In the genomic region with DNA sequence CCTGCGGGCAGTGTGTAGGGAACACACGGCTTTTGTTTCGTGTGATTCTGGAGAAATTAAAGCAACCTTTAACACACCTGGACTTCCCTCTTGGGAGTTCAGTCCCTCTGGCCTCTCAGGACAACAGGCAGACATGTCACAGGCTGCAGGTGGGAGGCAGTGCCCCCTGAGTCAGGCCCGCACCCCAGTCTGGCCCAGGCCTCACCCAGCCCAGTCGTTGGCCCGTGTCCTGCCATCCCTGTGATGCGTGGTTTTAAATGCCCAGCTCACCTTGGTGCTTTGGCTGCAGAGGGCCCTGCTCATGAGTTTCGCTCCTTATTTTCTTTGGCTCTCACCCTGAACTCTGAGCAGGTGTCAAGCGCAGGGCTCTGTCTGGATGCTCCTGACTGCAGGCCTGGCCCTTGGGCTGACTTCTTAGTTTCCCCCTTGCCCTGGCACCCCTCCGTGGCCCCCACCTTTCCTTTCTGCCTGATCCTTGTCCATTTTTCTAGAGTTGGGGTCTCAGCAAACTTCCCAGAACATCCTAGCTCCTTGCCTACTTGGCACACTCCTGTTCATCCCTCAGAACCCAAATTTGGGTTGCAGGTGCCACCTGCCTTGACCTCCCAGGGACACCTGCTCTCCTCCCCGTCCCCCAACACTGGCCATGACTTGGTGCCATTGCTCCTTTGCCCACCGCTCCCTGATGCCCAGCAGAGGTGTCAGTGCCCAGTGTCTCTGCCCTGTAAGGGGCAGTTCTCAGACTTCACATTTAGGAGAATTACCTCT, we compare ENCODE assay signal across 17 cellular contexts. TPM values are rescaled to one million over a fixed set of nuclear protein-coding genes. Genes with fewer than 3 reads are reported as not detected.
DNase-seq lines count a peak whose midpoint lies in the region; ATAC-seq and TF ChIP-seq lines count a peak whose summit lies in the region.
"Had no signal": no experiment of that assay in that cellular context is flagged by ENCODE, and none has a peak within 500 bp of the region (broad histone marks: within the 10 kb centered on the region; RNA-seq: fewer than 3 reads in every experiment).

No MANE protein-coding gene starts in this region.

- H3K27ac Mint-ChIP-seq in activated CD8-positive, alpha-beta memory T cell treated with anti-CD3 and anti-CD28 coated beads, Interleukin-2, amount 10 ng/mL, durations not matched to agents 7 days and 5 days, result peak overlapping the region; percentile 52
- H3K27ac Mint-ChIP-seq in activated CD4-positive, alpha-beta memory T cell treated with anti-CD3 and anti-CD28 coated beads for 36 hours, result no peak overlapping the region
- H3K27ac Mint-ChIP-seq: activated naive CD8-positive, alpha-beta T cell; stimulated activated naive B cell treated with anti-CD40 and anti-IgM and Interleukin-4, amounts not matched to agents 10 μg/mL and 1 μg/mL and 100 μg/mL, for 72 hours had no signal

- no peaks in the 10 kb centered on the region for H3K9me3 Mint-ChIP-seq in activated CD8-positive, alpha-beta memory T cell treated with anti-CD3 and anti-CD28 coated beads, Interleukin-2, amount 10 ng/mL, durations not matched to agents 7 days and 5 days (ENCODE audit: low read depth)
- H3K9me3 Mint-ChIP-seq in activated CD4-positive, alpha-beta memory T cell treated with anti-CD3 and anti-CD28 coated beads for 36 hours, result no peaks in the 10 kb centered on the region
- H3K9me3 Mint-ChIP-seq: stimulated activated naive B cell treated with anti-CD40 and anti-IgM and Interleukin-4, amounts not matched to agents 10 μg/mL and 1 μg/mL and 100 μg/mL, for 72 hours had no signal

- no peak for TF ChIP-seq POLR2A in thyroid gland (IDR thresholded peaks at IDR 0.05)

- H3K27me3 Mint-ChIP-seq in activated CD8-positive, alpha-beta memory T cell treated with anti-CD3 and anti-CD28 coated beads, Interleukin-2, amount 10 ng/mL, durations not matched to agents 7 days and 5 days, result peaks cover 4% of the 10 kb centered on the region
- H3K27me3 Mint-ChIP-seq in activated CD4-positive, alpha-beta memory T cell treated with anti-CD3 and anti-CD28 coated beads for 36 hours, result no peaks in the 10 kb centered on the region
- H3K27me3 Mint-ChIP-seq: activated naive CD8-positive, alpha-beta T cell had no signal

- H3K27me3 ChIP-seq in hepatocyte, result no peaks in the 10 kb centered on the region
- no peaks in the 10 kb centered on the region for H3K27me3 ChIP-seq in thyroid gland

- H3K9me2 ChIP-seq in OCI-LY7 (ENCODE audit: insufficient read depth, low read length) (no peaks in the 10 kb centered on the region), hepatocyte (replicated peaks; ENCODE audit: insufficient read depth) (no peaks in the 10 kb centered on the region)

- H3K36me3 ChIP-seq in OCI-LY7 (ENCODE audit: insufficient read depth, low read length), result no peaks in the 10 kb centered on the region
- H3K36me3 ChIP-seq in hepatocyte (replicated peaks; ENCODE audit: insufficient read depth, low read depth), result no peaks in the 10 kb centered on the region
- H3K36me3 ChIP-seq in thyroid gland, result no peaks in the 10 kb centered on the region
- H3K36me3 ChIP-seq: left ventricle myocardium inferior had no signal

- no peak for ATAC-seq in activated CD8-positive, alpha-beta memory T cell treated with anti-CD3 and anti-CD28 coated beads, Interleukin-2, amount 10 ng/mL, durations not matched to agents 7 days and 5 days
- ATAC-seq in HG02981 (IDR thresholded peaks at IDR 0.05; ENCODE audit: unreplicated experiment), result no peak

- H3K79me2 ChIP-seq in OCI-LY7 (ENCODE audit: insufficient read depth, low read depth, low read length) (peaks cover 7% of the 10 kb centered on the region; the same call in 1 of the 2 replicates), hepatocyte (peaks cover 24% of the 10 kb centered on the region)

- WGBS in hepatocyte (ENCODE audit: low lambda C conversion rate, missing lambda C conversion rate), result 92% methylated on average over 12 of the region's 12 CpGs
- WGBS in thyroid gland, 2 donors, result 70 to 78% methylated on average over 10 to 12 of the region's 12 CpGs

- CTCF ChIA-PET in activated CD8-positive, alpha-beta memory T cell treated with anti-CD3 and anti-CD28 coated beads, Interleukin-2, amount 10 ng/mL, durations not matched to agents 7 days and 5 days (lab: Charles Lee), result interaction anchor here (0.9 to 2.7 kb wide), 16 partner anchors 9 to 399 kb away, joined by 3 to 24 read pairs (median 4); a partner anchor contains a TSS
- CTCF ChIA-PET in OCI-LY7 (lab: Charles Lee; ENCODE audit: unreplicated experiment), result no interaction called here
- CTCF ChIA-PET in activated CD4-positive, alpha-beta memory T cell treated with anti-CD3 and anti-CD28 coated beads for 36 hours (lab: Charles Lee), result interaction anchor here (0.7 to 1.8 kb wide), 9 partner anchors 9 to 446 kb away, joined by 3 to 8 read pairs (median 3); no protein-coding TSS in a partner anchor

- H3K4me2 ChIP-seq in OCI-LY7 (ENCODE audit: low read length) (peak overlapping the region; percentile 53), hepatocyte (no peak overlapping the region)

- H2AFZ ChIP-seq in OCI-LY7 (ENCODE audit: low read length), result no peak overlapping the region
- no peak overlapping the region for H2AFZ ChIP-seq in hepatocyte

- H3K4me3 Mint-ChIP-seq in activated CD8-positive, alpha-beta memory T cell treated with anti-CD3 and anti-CD28 coated beads, Interleukin-2, amount 10 ng/mL, durations not matched to agents 7 days and 5 days, result no peak overlapping the region
- no peak overlapping the region for H3K4me3 Mint-ChIP-seq in activated CD4-positive, alpha-beta memory T cell treated with anti-CD3 and anti-CD28 coated beads for 36 hours
- H3K4me3 Mint-ChIP-seq: activated naive CD8-positive, alpha-beta T cell had no signal

- H3K4me1 Mint-ChIP-seq in activated CD8-positive, alpha-beta memory T cell treated with anti-CD3 and anti-CD28 coated beads, Interleukin-2, amount 10 ng/mL, durations not matched to agents 7 days and 5 days, result peaks cover 24% of the 10 kb centered on the region
- peaks cover 23% of the 10 kb centered on the region for H3K4me1 Mint-ChIP-seq in activated CD4-positive, alpha-beta memory T cell treated with anti-CD3 and anti-CD28 coated beads for 36 hours (ENCODE audit: low read depth)

- H3K36me3 Mint-ChIP-seq in activated CD8-positive, alpha-beta memory T cell treated with anti-CD3 and anti-CD28 coated beads, Interleukin-2, amount 10 ng/mL, durations not matched to agents 7 days and 5 days, result no peaks in the 10 kb centered on the region
- H3K36me3 Mint-ChIP-seq in activated CD4-positive, alpha-beta memory T cell treated with anti-CD3 and anti-CD28 coated beads for 36 hours, result no peaks in the 10 kb centered on the region
- H3K36me3 Mint-ChIP-seq: activated naive CD8-positive, alpha-beta T cell; stimulated activated naive B cell treated with anti-CD40 and anti-IgM and Interleukin-4, amounts not matched to agents 10 μg/mL and 1 μg/mL and 100 μg/mL, for 72 hours had no signal

- no peak for DNase-seq in activated CD8-positive, alpha-beta memory T cell treated with anti-CD3 and anti-CD28 coated beads, Interleukin-2, amount 10 ng/mL, durations not matched to agents 7 days and 5 days
- DNase-seq in activated CD8-positive, alpha-beta memory T cell treated with anti-CD3 and anti-CD28 coated beads, Interleukin-2, amount 50 U/mL, for 48 hours, result no peak
- DNase-seq in OCI-LY7 (ENCODE audit: low spot score) (no peak), hepatocyte (ENCODE audit: low spot score) (no peak), thyroid gland (no peak)
- no peak for DNase-seq in activated CD4-positive, CD25-positive, alpha-beta regulatory T cell treated with anti-CD3 and anti-CD28 coated beads, Interleukin-2, amount 50 U/mL, for 72 hours
- DNase-seq in activated CD4-positive, alpha-beta memory T cell treated with anti-CD3 and anti-CD28 coated beads for 36 hours, result no peak
- DNase-seq: SIG-M5; stimulated activated CD4-positive, alpha-beta T cell treated with anti-CD3 and anti-CD28 coated beads, Interleukin-12 subunit alpha, Interleukin-12 subunit beta, amount 100 ng/mL, for 4 hours; stimulated activated naive B cell treated with anti-CD40 and anti-IgM and Interleukin-4, amounts not matched to agents 10 μg/mL and 1 μg/mL and 100 μg/mL, for 72 hours; trophoblast cell had no signal

- POLR2A ChIA-PET in OCI-LY7 (lab: Charles Lee), result no interaction called here
- POLR2A ChIA-PET in activated CD4-positive, alpha-beta memory T cell treated with anti-CD3 and anti-CD28 coated beads for 36 hours (lab: Charles Lee), result no interaction called here

- BruUV-seq in OCI-LY7 (replicated peaks; lab: Mats Ljungman, UMichigan), result no TSS peak

- intact Hi-C loops in OCI-LY7 (cut with micrococcal nuclease; ENCODE audit: unreplicated experiment), result loop anchor here (5.0 to 10.0 kb wide), 2 partner anchors 344 to 383 kb away; a partner anchor contains a TSS
- intact Hi-C loops in thyroid gland (cut with DNase I), result loop anchor here (5.0 kb wide), 1 partner anchor 172 kb away; a partner anchor contains a TSS
- intact Hi-C loops in activated CD4-positive, alpha-beta memory T cell treated with anti-CD3 and anti-CD28 coated beads for 36 hours (cut with micrococcal nuclease), result loop anchor here (5.0 to 10.0 kb wide), 3 partner anchors 93 to 342 kb away; a partner anchor contains a TSS

- H3K27ac ChIP-seq in OCI-LY7 (ENCODE audit: low read depth, low read length, poor library complexity, severe bottlenecking) (no peak overlapping the region), hepatocyte (peak overlapping the region; percentile 1), thyroid gland (peak overlapping the region; percentile 11 to 84 (median 51))
- H3K27ac ChIP-seq: left ventricle myocardium inferior had no signal

- H4K20me1 ChIP-seq in OCI-LY7 (ENCODE audit: insufficient read depth, low read length) (no peaks in the 10 kb centered on the region), hepatocyte (ENCODE audit: insufficient read depth, poor library complexity, severe bottlenecking) (no peaks in the 10 kb centered on the region)

- H3K4me1 ChIP-seq in OCI-LY7 (ENCODE audit: insufficient read depth, low read length, poor library complexity, severe bottlenecking), result peaks cover 42% of the 10 kb centered on the region
- H3K4me1 ChIP-seq in hepatocyte (ENCODE audit: insufficient read depth), result peaks cover 39% of the 10 kb centered on the region
- H3K4me1 ChIP-seq in thyroid gland, result peaks cover 36 to 47% of the 10 kb centered on the region in 2 donors

- H3K4me3 ChIP-seq in OCI-LY7 (ENCODE audit: low read depth, low read length, poor library complexity, severe bottlenecking) (no peak overlapping the region), hepatocyte (no peak overlapping the region), thyroid gland (replicated peaks in 1 of 3) (no peak overlapping the region)
- H3K4me3 ChIP-seq: left ventricle myocardium inferior had no signal

- H3K9me3 ChIP-seq in OCI-LY7 (ENCODE audit: low read length) (no peaks in the 10 kb centered on the region), hepatocyte (ENCODE audit: low read depth) (no peaks in the 10 kb centered on the region), thyroid gland (no peaks in the 10 kb centered on the region)
- H3K9me3 ChIP-seq: left ventricle myocardium inferior had no signal

- TF ChIP-seq CTCF in OCI-LY7 (conservative IDR thresholded peaks at IDR 0.05; ENCODE audit: low read length) (no peak), hepatocyte (IDR thresholded peaks at IDR 0.05; ENCODE audit: poor library complexity) (no peak), thyroid gland (IDR thresholded peaks at IDR 0.05) (no peak)

RNA-seq across cellular contexts. Expression of a gene that starts 2.2 kb away (rescaled TPM):
- 10 to 100 TPM; 15.6 to 16.5 TPM for total RNA-seq in activated CD8-positive, alpha-beta memory T cell treated with anti-CD3 and anti-CD28 coated beads, Interleukin-2, amount 10 ng/mL, durations not matched to agents 7 days and 5 days
- total RNA-seq in OCI-LY7 (2014; rRNA removed; shearing (Covaris generic)), result 11.1 and 14.8 TPM in 2 replicates
- total RNA-seq in OCI-LY7 (2022), result 22.5 and 23.3 TPM in 2 replicates
- 8.6 and 12.0 TPM in 2 replicates for total RNA-seq in hepatocyte
- 17.7 and 19.1 TPM in 2 replicates for polyA plus RNA-seq in hepatocyte
- total RNA-seq in thyroid gland, result 1 to 10 TPM; 5.8 to 8.5 (median 7.7) TPM
- 1 to 10 TPM; 7.8 to 8.2 TPM for total RNA-seq in activated CD4-positive, alpha-beta memory T cell treated with anti-CD3 and anti-CD28 coated beads for 36 hours

RNA-seq across cellular contexts. Expression of a gene that starts 18.1 kb away (rescaled TPM):
- not detected for total RNA-seq in activated CD8-positive, alpha-beta memory T cell treated with anti-CD3 and anti-CD28 coated beads, Interleukin-2, amount 10 ng/mL, durations not matched to agents 7 days and 5 days
- total RNA-seq in OCI-LY7 (2014; rRNA removed; shearing (Covaris generic)), result not detected in 2 replicates
- total RNA-seq in OCI-LY7 (2022), result not detected in 2 replicates
- 4.1 and 5.7 TPM in 2 replicates for total RNA-seq in hepatocyte
- polyA plus RNA-seq in hepatocyte, result 6.4 and 6.9 TPM in 2 replicates
- 1 to 10 TPM; 1.1 to 6.0 (median 4.6) TPM for total RNA-seq in thyroid gland
- not detected for total RNA-seq in activated CD4-positive, alpha-beta memory T cell treated with anti-CD3 and anti-CD28 coated beads for 36 hours
- total RNA-seq: A673, dermis microvascular lymphatic vessel endothelial cell, left ventricle myocardium inferior, NCI-H460 had no signal

RNA-seq across cellular contexts. Expression of a gene that starts 22.4 kb away (rescaled TPM):
- 1,000 to 10,000 TPM; 1,634 to 1,703 TPM for total RNA-seq in activated CD8-positive, alpha-beta memory T cell treated with anti-CD3 and anti-CD28 coated beads, Interleukin-2, amount 10 ng/mL, durations not matched to agents 7 days and 5 days
- total RNA-seq in OCI-LY7 (2014; rRNA removed; shearing (Covaris generic)), result 2,092 and 3,376 TPM in 2 replicates
- 2,373 and 2,571 TPM in 2 replicates for total RNA-seq in OCI-LY7 (2022)
- 1,754 and 2,772 TPM in 2 replicates for total RNA-seq in hepatocyte
- polyA plus RNA-seq in hepatocyte, result 444 and 460 TPM in 2 replicates
- total RNA-seq in thyroid gland, result 1,000 to 10,000 TPM; 1,818 to 3,649 (median 2,349) TPM
- 1,000 to 10,000 TPM; 2,488 to 2,529 TPM for total RNA-seq in activated CD4-positive, alpha-beta memory T cell treated with anti-CD3 and anti-CD28 coated beads for 36 hours

RNA-seq across cellular contexts. Expression of a gene that starts 42.2 kb away (rescaled TPM):
- total RNA-seq in activated CD8-positive, alpha-beta memory T cell treated with anti-CD3 and anti-CD28 coated beads, Interleukin-2, amount 10 ng/mL, durations not matched to agents 7 days and 5 days, result 1 to 10 TPM in 1 of 2 experiments, under 1 TPM in 1; 0.99 to 1.9 TPM
- 53.3 and 59.3 TPM in 2 replicates for total RNA-seq in OCI-LY7 (2014; rRNA removed; shearing (Covaris generic))
- total RNA-seq in OCI-LY7 (2022) (144 and 162 TPM in 2 replicates), hepatocyte (44.6 and 71.3 TPM in 2 replicates), thyroid gland (100 to 1,000 TPM in 3 of 4 donors, 10 to 100 TPM in 1; 93.9 to 179 (median 117) TPM)
- polyA plus RNA-seq in hepatocyte, result 252 and 313 TPM in 2 replicates
- 1 to 10 TPM in 1 of 2 experiments, under 1 TPM in 1; 0.78 to 1.1 TPM for total RNA-seq in activated CD4-positive, alpha-beta memory T cell treated with anti-CD3 and anti-CD28 coated beads for 36 hours
